In genomic region chr11:8671651-8672062, GRCh38 we compare ENCODE assay signal across 9 cellular contexts. TPM values are rescaled to one million over a fixed set of nuclear protein-coding genes. Genes with fewer than 3 reads are reported as not detected.
DNase-seq lines count a peak whose midpoint lies in the region; ATAC-seq lines count a peak whose summit lies in the region.
"Had no signal": no experiment of that assay in that cellular context is flagged by ENCODE, and none has a peak within 500 bp of the region (broad histone marks: within the 10 kb centered on the region; RNA-seq: fewer than 3 reads in every experiment).

No MANE protein-coding gene starts in this region.

- peaks cover 37% of the 10 kb centered on the region for H3K36me3 Mint-ChIP-seq in activated CD8-positive, alpha-beta memory T cell treated with anti-CD3 and anti-CD28 coated beads, Interleukin-2, amount 10 ng/mL, durations not matched to agents 7 days and 5 days

- whole genome bisulfite sequencing in mesodermal cell (ENCODE audit: insufficient coverage in 2 of 2), 2 experiments: 33 to 50% methylated on average over 1 of the region's 1 CpG
- WGBS in aorta, 2 donors: 0 to 13% methylated on average over 1 of the region's 1 CpG

- H3K4me3 ChIP-seq in mesodermal cell (ENCODE audit: extremely low read depth, insufficient read depth, low read length, poor library complexity, severe bottlenecking) (no peak overlapping the region), aorta (ENCODE audit: low read length in 2 of 2) (no peak overlapping the region)

- DNase-seq in activated CD8-positive, alpha-beta memory T cell treated with anti-CD3 and anti-CD28 coated beads, Interleukin-2, amount 10 ng/mL, durations not matched to agents 7 days and 5 days: peak; percentile 12
- DNase-seq in activated CD8-positive, alpha-beta memory T cell treated with anti-CD3 and anti-CD28 coated beads, Interleukin-2, amount 50 U/mL, for 4 hours: no peak
- DNase-seq in cerebellum (ENCODE audit: low spot score): peak; percentile 84
- DNase-seq in aorta: no peak
- DNase-seq in activated CD4-positive, CD25-positive, alpha-beta regulatory T cell treated with anti-CD3 and anti-CD28 coated beads, Interleukin-2, amount 50 U/mL, for 72 hours: no peak
- no peak for DNase-seq in activated T-cell treated with anti-CD3 and anti-CD28 coated beads, Interleukin-2, amount 50 U/mL, for 1 hour
- no peak for DNase-seq in activated effector memory CD4-positive, alpha-beta T cell treated with anti-CD3 and anti-CD28 coated beads, Interleukin-2, amount 50 U/mL, for 16 hours
- DNase-seq: CD4-positive, alpha-beta memory T cell had no signal

- H3K9me3 Mint-ChIP-seq in activated CD8-positive, alpha-beta memory T cell treated with anti-CD3 and anti-CD28 coated beads, Interleukin-2, amount 10 ng/mL, durations not matched to agents 7 days and 5 days (ENCODE audit: low read depth): no peaks in the 10 kb centered on the region
- H3K9me3 Mint-ChIP-seq: CD4-positive, alpha-beta memory T cell had no signal

- no peaks in the 10 kb centered on the region for H3K27me3 ChIP-seq in aorta (ENCODE audit: control insufficient read depth in 1 of 2, insufficient read depth in 2 of 2, low read length in 1 of 2)

- H3K4me1 ChIP-seq in mesodermal cell (ENCODE audit: control insufficient read depth, insufficient read depth, low read length, poor library complexity, severe bottlenecking) (peaks cover 10% of the 10 kb centered on the region), aorta (ENCODE audit: control insufficient read depth in 1 of 2, insufficient read depth in 2 of 2, low read length in 2 of 2) (peaks cover 0 to 3% of the 10 kb centered on the region in 2 donors)

- intact Hi-C loops in aorta (cut with DNase I): loop anchor here in 1 of 2 donors (1.0 kb wide), 1 partner anchor 11 kb away; the partner anchor contains the start of genes RPL27A and TRIM66

- H3K9me3 ChIP-seq in mesodermal cell (ENCODE audit: control insufficient read depth, low read length) (no peaks in the 10 kb centered on the region), aorta (ENCODE audit: control insufficient read depth, low read length) (no peaks in the 10 kb centered on the region)

- ATAC-seq in activated CD8-positive, alpha-beta memory T cell treated with anti-CD3 and anti-CD28 coated beads, Interleukin-2, amount 10 ng/mL, durations not matched to agents 7 days and 5 days: no peak
- peak; percentile 77 for ATAC-seq in aorta (ENCODE audit: low FRiP score)

- no peak overlapping the region for H3K27ac Mint-ChIP-seq in activated CD8-positive, alpha-beta memory T cell treated with anti-CD3 and anti-CD28 coated beads, Interleukin-2, amount 10 ng/mL, durations not matched to agents 7 days and 5 days

- CTCF ChIA-PET in activated CD8-positive, alpha-beta memory T cell treated with anti-CD3 and anti-CD28 coated beads, Interleukin-2, amount 10 ng/mL, durations not matched to agents 7 days and 5 days (lab: Charles Lee): interaction anchor here (0.8 to 1.1 kb wide), 2 partner anchors 11 to 19 kb away, joined by 3 read pairs; partner anchors contain the start of gene TRIM66

- peaks cover 11% of the 10 kb centered on the region for H3K36me3 ChIP-seq in mesodermal cell (ENCODE audit: control insufficient read depth, insufficient read depth, low read length)
- H3K36me3 ChIP-seq in aorta (ENCODE audit: control insufficient read depth in 1 of 2, insufficient read depth in 2 of 2, low read length in 1 of 2): no peaks in the 10 kb centered on the region

- no peaks in the 10 kb centered on the region for H3K27me3 Mint-ChIP-seq in activated CD8-positive, alpha-beta memory T cell treated with anti-CD3 and anti-CD28 coated beads, Interleukin-2, amount 10 ng/mL, durations not matched to agents 7 days and 5 days
- H3K27me3 Mint-ChIP-seq: CD4-positive, alpha-beta memory T cell had no signal

- H3K4me3 Mint-ChIP-seq in activated CD8-positive, alpha-beta memory T cell treated with anti-CD3 and anti-CD28 coated beads, Interleukin-2, amount 10 ng/mL, durations not matched to agents 7 days and 5 days: no peak overlapping the region
- H3K4me3 Mint-ChIP-seq: CD4-positive, alpha-beta memory T cell had no signal

- H3K27ac ChIP-seq in mesodermal cell (ENCODE audit: low read depth, low read length, severe bottlenecking): peak overlapping the region; percentile 84
- peak overlapping the region; percentile 77 to 80 for H3K27ac ChIP-seq in aorta (ENCODE audit: low read depth in 1 of 2, low read length in 2 of 2)

- H3K4me1 Mint-ChIP-seq in activated CD8-positive, alpha-beta memory T cell treated with anti-CD3 and anti-CD28 coated beads, Interleukin-2, amount 10 ng/mL, durations not matched to agents 7 days and 5 days: peaks cover 10% of the 10 kb centered on the region
- H3K4me1 Mint-ChIP-seq: CD4-positive, alpha-beta memory T cell had no signal

RNA-seq across cellular contexts. Expression of gene TRIM66, which starts 10.8 kb away (rescaled TPM):
- total RNA-seq in activated CD8-positive, alpha-beta memory T cell treated with anti-CD3 and anti-CD28 coated beads, Interleukin-2, amount 10 ng/mL, durations not matched to agents 7 days and 5 days: 10 to 100 TPM; 32.1 to 42.4 TPM
- 4.9 TPM for total RNA-seq in cerebellum
- 4.3 TPM for polyA plus RNA-seq in mesodermal cell (2013, experiment 1 of 2)
- polyA plus RNA-seq in mesodermal cell (2013, experiment 2 of 2): 3.9 TPM
- 10 to 100 TPM in 1 of 2 donors, 1 to 10 TPM in 1; 9.4 to 18.7 TPM for total RNA-seq in aorta
- polyA plus RNA-seq in aorta: 1 to 10 TPM; 3.4 to 8.4 TPM

RNA-seq across cellular contexts. Expression of gene RPL27A, which starts 10.9 kb away (rescaled TPM):
- 100 to 1,000 TPM; 715 to 800 TPM for total RNA-seq in activated CD8-positive, alpha-beta memory T cell treated with anti-CD3 and anti-CD28 coated beads, Interleukin-2, amount 10 ng/mL, durations not matched to agents 7 days and 5 days
- total RNA-seq in cerebellum (430 TPM), aorta (100 to 1,000 TPM; 623 to 776 TPM)
- polyA plus RNA-seq in mesodermal cell (2013, experiment 1 of 2): 2,844 TPM
- 2,596 TPM for polyA plus RNA-seq in mesodermal cell (2013, experiment 2 of 2)
- polyA plus RNA-seq in aorta: 1,000 to 10,000 TPM; 2,339 to 4,548 TPM

Comparison
In these comparisons a context has a peak if more than half of its experiments do, and no peak if none do; other contexts are left out.
1. DNase-seq: peak in activated CD8-positive, alpha-beta memory T cell treated with anti-CD3 and anti-CD28 coated beads, Interleukin-2, amount 10 ng/mL, durations not matched to agents 7 days and 5 days (single experiment) and cerebellum (single experiment); none in activated CD8-positive, alpha-beta memory T cell treated with anti-CD3 and anti-CD28 coated beads, Interleukin-2, amount 50 U/mL, for 4 hours (single experiment), aorta (0 of 2), activated CD4-positive, CD25-positive, alpha-beta regulatory T cell treated with anti-CD3 and anti-CD28 coated beads, Interleukin-2, amount 50 U/mL, for 72 hours (single experiment), activated T-cell treated with anti-CD3 and anti-CD28 coated beads, Interleukin-2, amount 50 U/mL, for 1 hour (single experiment) and activated effector memory CD4-positive, alpha-beta T cell treated with anti-CD3 and anti-CD28 coated beads, Interleukin-2, amount 50 U/mL, for 16 hours (single experiment).